1 cellular context compared by ENCODE assay signal in genomic region chr17:3870871-3871306, GRCh38.
TF ChIP-seq lines count a peak whose summit lies in the region.

No MANE protein-coding gene starts in this region.

TF ChIP-seq in HepG2, 621 proteins besides CTCF, POLR2A, EP300 and RAD21:
- TF ChIP-seq ZNF776 (CRISPR knock-in tag; IDR thresholded peaks at IDR 0.05) (no peak), ZNF770 (CRISPR knock-in tag; IDR thresholded peaks at IDR 0.05) (no peak), ZNF33B (CRISPR knock-in tag; IDR thresholded peaks at IDR 0.05) (no peak), SOX13 (IDR thresholded peaks at IDR 0.05) (no peak), SOX13 (CRISPR knock-in tag; conservative IDR thresholded peaks at IDR 0.05 in 1 of 2, IDR thresholded peaks at IDR 0.05 in 1 of 2) (no peak), SIX1 (CRISPR knock-in tag; IDR thresholded peaks at IDR 0.05; ENCODE audit: borderline replicate concordance) (no peak), WIZ (CRISPR knock-in tag; IDR thresholded peaks at IDR 0.05) (no peak), CENPX (CRISPR knock-in tag; IDR thresholded peaks at IDR 0.05) (no peak)
TF ChIP-seq in HepG2: peak in this region for 0.
